In the genomic region with DNA sequence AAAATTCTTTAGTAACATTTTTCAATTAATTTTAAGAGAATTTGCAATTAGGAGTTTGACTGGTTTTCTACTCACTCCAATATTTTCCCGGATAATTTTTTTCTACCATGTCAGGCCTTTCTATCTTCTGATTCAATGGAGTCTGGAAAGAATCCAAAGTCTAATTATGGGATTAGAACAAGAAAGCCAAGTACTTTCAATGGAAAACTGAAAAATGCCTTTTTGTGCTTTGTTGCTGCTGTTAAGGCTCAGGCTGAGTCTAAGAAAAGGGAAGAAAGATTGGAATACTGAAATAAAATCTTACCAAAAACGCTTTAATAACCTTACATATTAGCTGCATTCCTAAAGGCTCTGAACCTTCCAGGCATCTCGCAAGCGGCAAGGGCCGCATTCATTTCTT, we compare ENCODE assay signal across 13 cellular contexts. TPM values are rescaled to one million over a fixed set of nuclear protein-coding genes. Genes with fewer than 3 reads are reported as not detected.
A peak's percentile ranks its signal among the peaks of the same experiment; 100 is the strongest.
DNase-seq lines count a peak whose midpoint lies in the region; ATAC-seq, FAIRE-seq and TF ChIP-seq lines count a peak whose summit lies in the region.
"Had no signal": no experiment of that assay in that cellular context is flagged by ENCODE, and none has a peak within 500 bp of the region (broad histone marks: within the 10 kb centered on the region; RNA-seq: fewer than 3 reads in every experiment).

No MANE protein-coding gene starts in this region.

- SMC1A ChIA-PET in GM12878 (lab: Charles Lee; ENCODE audit: uncharacterized antibody, unreplicated experiment), result interaction anchor here (0.8 to 3.2 kb wide), 2 partner anchors 17 to 336 kb away, joined by 3 to 11 read pairs; no protein-coding TSS in a partner anchor

- WGBS in GM12878 (ENCODE audit: insufficient coverage, insufficient replicate concordance, low lambda C conversion rate, missing lambda C conversion rate), result 48% methylated on average over 5 of the region's 5 CpGs

- TF ChIP-seq RAD21 in GM12878 (IDR thresholded peaks at IDR 0.05; ENCODE audit: insufficient read depth, low read depth, low read length), result no peak

- no peak for TF ChIP-seq EP300 in GM12878 (IDR thresholded peaks at IDR 0.05; ENCODE audit: borderline replicate concordance in 1 of 2, control insufficient read depth in 1 of 2, low read depth in 2 of 2, low read length in 2 of 2)

- no peaks in the 10 kb centered on the region for H3K79me2 ChIP-seq in GM12878 (ENCODE audit: control insufficient read depth, insufficient read depth, low read length)

- no peaks in the 10 kb centered on the region for H4K20me1 ChIP-seq in GM12878 (ENCODE audit: control insufficient read depth, insufficient read depth)
- H4K20me1 ChIP-seq: BLaER1 treated with 17β-estradiol and CSF1 and Interleukin-3, amounts not matched to agents 10 nM and 100 nM had no signal

- no peak overlapping the region for H3K27ac Mint-ChIP-seq in glutamatergic neuron (ENCODE audit: unreplicated experiment)
- H3K27ac Mint-ChIP-seq: CD4-positive, alpha-beta memory T cell; GM23338 had no signal

- peak; percentile 35 for DNase-seq in NCI-H2227 (lab: John Stamatoyannopoulos, UW; ENCODE audit: unreplicated experiment)
- no peak for DNase-seq in GM12878 (ENCODE audit: low read depth, low spot score)
- peak; percentile 25 for DNase-seq in medulla oblongata (ENCODE audit: extremely low spot score)
- peak; percentile 37 for DNase-seq in retinal pigment epithelial cell (ENCODE audit: low read depth)
- no peak for DNase-seq in glutamatergic neuron
- DNase-seq in NCI-H345 treated with DMSO at 0.1 percent for 48 hours (lab: John Stamatoyannopoulos, UW; ENCODE audit: unreplicated experiment), result no peak
- DNase-seq in activated gamma-delta T cell (lab: John Stamatoyannopoulos, UW), result no peak
- DNase-seq: NCI-H748 treated with DMSO at 0.1 percent for 48 hours had no signal

- intact Hi-C loops in GM12878 (cut with micrococcal nuclease; ENCODE audit: unreplicated experiment), result loop anchor here (1.0 to 10.0 kb wide), 4 partner anchors 202 to 340 kb away; no protein-coding TSS in a partner anchor

- POLR2A ChIA-PET in GM12878 (lab: Charles Lee), result no interaction called here

- FAIRE-seq in GM12878 (lab: Jason Lieb, UNC), result peak; percentile 59

- no peaks in the 10 kb centered on the region for H3K4me1 Mint-ChIP-seq in glutamatergic neuron (ENCODE audit: low read depth, unreplicated experiment)

- RAD21 ChIA-PET in GM12878 (lab: Charles Lee; ENCODE audit: unreplicated experiment), result no interaction called here

- H3K4me3 Mint-ChIP-seq in glutamatergic neuron (ENCODE audit: unreplicated experiment), result no peak overlapping the region
- H3K4me3 Mint-ChIP-seq: CD4-positive, alpha-beta memory T cell; GM23338 had no signal

- CTCF ChIA-PET in GM12878 (lab: Yijun Ruan, JAX), result interaction anchor here (0.8 to 3.2 kb wide), 2 partner anchors 80 to 339 kb away, joined by 3 to 37 read pairs; no protein-coding TSS in a partner anchor

- TF ChIP-seq POLR2A in GM12878 (IDR thresholded peaks at IDR 0.05; ENCODE audit: low read depth, low read length), result no peak

- H3K9ac ChIP-seq in GM12878 (ENCODE audit: control insufficient read depth, insufficient read depth, low read length), result no peak overlapping the region
- H3K9ac ChIP-seq: BLaER1 treated with 17β-estradiol and CSF1 and Interleukin-3, amounts not matched to agents 10 nM and 100 nM; KMS-11 had no signal

- no peaks in the 10 kb centered on the region for H3K36me3 ChIP-seq in GM12878 (ENCODE audit: control insufficient read depth in 2 of 2, insufficient read depth in 2 of 2, low read length in 1 of 2)
- H3K36me3 ChIP-seq: BLaER1 treated with 17β-estradiol and CSF1 and Interleukin-3, amounts not matched to agents 10 nM and 100 nM had no signal

- no peak overlapping the region for H2AFZ ChIP-seq in GM12878 (ENCODE audit: control insufficient read depth, low read depth, low read length)
- H2AFZ ChIP-seq: PC-9 had no signal

- in situ Hi-C loops in GM12878 (cut with MboI), result no loop called here

- H3K27me3 ChIP-seq in GM12878 (replicated peaks in 1 of 2; ENCODE audit: control insufficient read depth in 2 of 2, insufficient read depth in 2 of 2, low read length in 1 of 2), result no peaks in the 10 kb centered on the region; a peak in 1 of 4 replicates
- H3K27me3 ChIP-seq: BLaER1 treated with 17β-estradiol and CSF1 and Interleukin-3, amounts not matched to agents 10 nM and 100 nM had no signal

- no TSS peak for BruUV-seq in GM12878 (replicated peaks; lab: Mats Ljungman, UMichigan)

- peaks cover 5% of the 10 kb centered on the region for H3K36me3 Mint-ChIP-seq in glutamatergic neuron (ENCODE audit: unreplicated experiment)
- H3K36me3 Mint-ChIP-seq: CD4-positive, alpha-beta memory T cell had no signal

- H3K27me3 Mint-ChIP-seq in glutamatergic neuron (ENCODE audit: unreplicated experiment), result peaks cover 8% of the 10 kb centered on the region

- H3K4me3 ChIP-seq in GM12878, result no peak overlapping the region
- H3K4me3 ChIP-seq in retinal pigment epithelial cell (ENCODE audit: low read length), result no peak overlapping the region
- H3K4me3 ChIP-seq: BLaER1 treated with 17β-estradiol and CSF1 and Interleukin-3, amounts not matched to agents 10 nM and 100 nM; GM23338; PC-9 had no signal

- ATAC-seq in GM12878, result no peak

- H3K9me3 ChIP-seq in GM12878 (replicated peaks; ENCODE audit: control insufficient read depth, insufficient read depth, low read length), result no peaks in the 10 kb centered on the region
- H3K9me3 ChIP-seq: BLaER1 treated with 17β-estradiol and CSF1 and Interleukin-3, amounts not matched to agents 10 nM and 100 nM had no signal

- no peak overlapping the region for H3K27ac ChIP-seq in GM12878 (ENCODE audit: control insufficient read depth, insufficient read depth)
- H3K27ac ChIP-seq: BLaER1 treated with 17β-estradiol and CSF1 and Interleukin-3, amounts not matched to agents 10 nM and 100 nM; KMS-11; PC-9 had no signal

- TF ChIP-seq CTCF in GM12878 (IDR thresholded peaks at IDR 0.05 in 2 of 3, conservative IDR thresholded peaks at IDR 0.05 in 1 of 3; ENCODE audit: control insufficient read depth in 2 of 3, extremely low read depth in 1 of 3, insufficient read depth in 1 of 3, low read depth in 3 of 3, low read length in 3 of 3), result no peak
- TF ChIP-seq CTCF in retinal pigment epithelial cell (conservative IDR thresholded peaks at IDR 0.05; ENCODE audit: low read depth, low read length), result no peak
- TF ChIP-seq CTCF in glutamatergic neuron (IDR thresholded peaks at IDR 0.05; ENCODE audit: partially characterized antibody, unreplicated experiment), result no peak

- H3K4me2 ChIP-seq in GM12878 (ENCODE audit: control insufficient read depth, insufficient read depth), result no peak overlapping the region
- H3K4me2 ChIP-seq: BLaER1 treated with 17β-estradiol and CSF1 and Interleukin-3, amounts not matched to agents 10 nM and 100 nM; GM23338; KMS-11; PC-9 had no signal

- no peaks in the 10 kb centered on the region for H3K4me1 ChIP-seq in GM12878 (ENCODE audit: control insufficient read depth, insufficient read depth, low read length)
- H3K4me1 ChIP-seq: BLaER1 treated with 17β-estradiol and CSF1 and Interleukin-3, amounts not matched to agents 10 nM and 100 nM had no signal

- peaks cover 3% of the 10 kb centered on the region for H3K9me3 Mint-ChIP-seq in glutamatergic neuron (ENCODE audit: unreplicated experiment)
- H3K9me3 Mint-ChIP-seq: CD4-positive, alpha-beta memory T cell; GM23338 had no signal

RNA-seq across cellular contexts. Expression of a gene that starts 24.4 kb away (rescaled TPM):
- total RNA-seq in GM12878 (2013; cell fraction: nucleolus; rRNA removed), result 8.8 and 9.4 TPM in 2 replicates
- total RNA-seq in GM12878 (2014; rRNA removed), result 35.7 and 38.1 TPM in 2 replicates
- 18.2 and 19.7 TPM in 2 replicates for total RNA-seq in GM12878 (2014; rRNA removed; fragmentation: Illumina TruSeq; extraction: Trizol)
- total RNA-seq in GM12878 (2021), result 24.3 TPM in 2 replicates
- 16.7 TPM for polyA plus RNA-seq in GM12878 (2011; ENCODE audit: low read depth)
- 10.1 and 12.2 TPM in 2 replicates for polyA plus RNA-seq in GM12878 (2011; rRNA removed)
- 20.8 and 21.3 TPM in 2 replicates for polyA plus RNA-seq in GM12878 (2011; cell fraction: cytosol; rRNA removed)
- polyA plus RNA-seq in GM12878 (2011; cell fraction: nucleus; rRNA removed), result 12.5 and 15.2 TPM in 2 replicates
- 22.2 and 24.0 TPM in 2 replicates for polyA plus RNA-seq in GM12878 (2012)
- polyA plus RNA-seq in GM12878 (2014; fragmentation: Illumina TruSeq; extraction: Trizol), result 16.6 and 20.1 TPM in 2 replicates
- polyA plus RNA-seq in GM12878 (2014; fragmentation: Nextera tagmentation; extraction: Ambion mirVana), result 1 to 10 TPM; 2.4 to 8.2 TPM
- 31.6 and 36.0 TPM in 2 replicates for polyA plus RNA-seq in GM12878 (2014; rRNA removed)
- polyA plus RNA-seq in GM12878 (2016; fragmentation: Nextera tagmentation; extraction: Ambion mirVana), result 10 to 100 TPM; 32.9 to 33.4 TPM
- 6.7 and 7.4 TPM in 2 replicates for polyA minus RNA-seq in GM12878 (2011; rRNA and poly(A)+ RNA removed)
- 3.7 and 5.0 TPM in 2 replicates for polyA minus RNA-seq in GM12878 (2011; cell fraction: cytosol; rRNA and poly(A)+ RNA removed)
- 4.2 and 5.1 TPM in 2 replicates for polyA minus RNA-seq in GM12878 (2011; cell fraction: nucleus; rRNA and poly(A)+ RNA removed)
- 6.1 TPM for total RNA-seq in glutamatergic neuron (ENCODE audit: unreplicated experiment)

RNA-seq across cellular contexts. Expression of a gene that starts 59.6 kb away (rescaled TPM):
- 10.2 and 10.4 TPM in 2 replicates for total RNA-seq in GM12878 (2013; cell fraction: nucleolus; rRNA removed)
- total RNA-seq in GM12878 (2014; rRNA removed) (31.1 and 41.7 TPM in 2 replicates), GM12878 (2014; rRNA removed; fragmentation: Illumina TruSeq; extraction: Trizol) (22.0 and 24.0 TPM in 2 replicates), GM12878 (2021) (21.5 and 24.9 TPM in 2 replicates), glutamatergic neuron (ENCODE audit: unreplicated experiment) (10.4 TPM)
- polyA plus RNA-seq in GM12878 (2011; ENCODE audit: low read depth), result 9.5 TPM
- polyA plus RNA-seq in GM12878 (2011; rRNA removed) (7.0 and 10.5 TPM in 2 replicates), GM12878 (2014; fragmentation: Illumina TruSeq; extraction: Trizol) (20.6 and 28.1 TPM in 2 replicates), GM12878 (2014; fragmentation: Nextera tagmentation; extraction: Ambion mirVana) (1 to 10 TPM; 2.8 to 6.8 TPM), GM12878 (2014; rRNA removed) (40.5 and 49.3 TPM in 2 replicates), GM12878 (2016; fragmentation: Nextera tagmentation; extraction: Ambion mirVana) (10 to 100 TPM; 27.5 to 33.1 TPM)
- polyA plus RNA-seq in GM12878 (2011; cell fraction: cytosol; rRNA removed), result 13.7 TPM in 2 replicates
- 13.5 and 14.0 TPM in 2 replicates for polyA plus RNA-seq in GM12878 (2011; cell fraction: nucleus; rRNA removed)
- 12.8 and 17.4 TPM in 2 replicates for polyA plus RNA-seq in GM12878 (2012)
- polyA minus RNA-seq in GM12878 (2011; rRNA and poly(A)+ RNA removed), result 6.5 and 13.2 TPM in 2 replicates
- 2.3 and 7.8 TPM in 2 replicates for polyA minus RNA-seq in GM12878 (2011; cell fraction: cytosol; rRNA and poly(A)+ RNA removed)
- 4.8 and 7.9 TPM in 2 replicates for polyA minus RNA-seq in GM12878 (2011; cell fraction: nucleus; rRNA and poly(A)+ RNA removed)

Comparison
In these comparisons a context has a peak if more than half of its experiments do, and no peak if none do; other contexts are left out.
1. DNase-seq: peak in NCI-H2227 (single experiment), medulla oblongata (single experiment) and retinal pigment epithelial cell (single experiment); none in GM12878 (single experiment), glutamatergic neuron (single experiment), NCI-H345 treated with DMSO at 0.1 percent for 48 hours (single experiment) and activated gamma-delta T cell (single experiment).